In the genomic region with DNA sequence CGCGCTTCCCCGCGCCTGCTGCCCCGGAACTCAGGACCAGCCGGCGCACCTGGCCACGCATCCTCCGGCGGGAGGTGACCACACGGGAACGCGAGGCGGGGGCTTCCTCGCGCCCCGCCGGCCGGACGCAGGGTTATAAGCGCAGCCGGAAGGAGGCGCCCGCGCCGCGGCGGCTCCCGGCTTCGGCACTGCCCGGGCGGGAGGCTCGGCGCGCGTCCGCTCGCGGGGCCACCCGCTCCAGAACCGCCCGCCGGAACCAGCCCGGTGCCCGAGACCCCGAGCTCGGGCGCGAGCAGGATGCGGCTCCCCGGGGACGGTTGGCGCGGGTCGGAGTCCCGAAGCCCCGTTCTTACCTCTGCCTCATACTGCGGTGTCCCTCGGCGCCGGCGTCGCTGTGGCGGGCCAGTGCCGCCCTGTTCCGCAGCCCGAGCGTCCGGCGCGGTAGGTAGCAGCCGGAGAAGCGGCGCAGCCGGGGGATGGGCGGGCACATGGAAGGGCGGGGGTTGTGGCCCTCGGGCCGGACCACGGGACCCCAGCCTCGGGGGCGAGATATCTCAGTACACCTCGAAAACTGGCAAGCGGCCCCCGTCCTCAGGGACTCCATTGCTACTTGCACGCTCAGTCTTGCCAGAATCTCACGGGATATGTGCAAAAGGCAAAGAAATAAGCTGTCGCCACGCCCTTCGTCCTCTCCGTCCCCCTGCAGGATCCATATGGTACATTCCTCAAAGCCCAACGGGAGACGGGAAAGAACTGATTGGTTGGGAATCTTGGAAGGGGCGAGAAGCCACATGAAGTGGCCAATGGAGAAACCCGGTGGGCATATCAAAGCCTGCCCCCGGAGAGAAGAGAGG, we compare ENCODE assay signal across 8 cellular contexts. TPM values are rescaled to one million over a fixed set of nuclear protein-coding genes. Genes with fewer than 3 reads are reported as not detected.
DNase-seq lines count a peak whose midpoint lies in the region; ATAC-seq and TF ChIP-seq lines count a peak whose summit lies in the region.

No MANE protein-coding gene starts in this region.

- peak overlapping the region; percentile 95 for H3K27ac Mint-ChIP-seq in activated T-helper 1 cell treated with anti-CD3 and anti-CD28 coated beads, Interleukin-12 subunit alpha, Interleukin-12 subunit beta, Interleukin-2, Interleukin-4 antibody, amounts not matched to agents 30 ng/mL and 10 ng/mL and 1 ng/mL, durations not matched to agents 14 hours and 24 hours and 36 hours

- peak overlapping the region; percentile 92 for H3K4me3 Mint-ChIP-seq in activated T-helper 1 cell treated with anti-CD3 and anti-CD28 coated beads, Interleukin-12 subunit alpha, Interleukin-12 subunit beta, Interleukin-2, Interleukin-4 antibody, amounts not matched to agents 30 ng/mL and 10 ng/mL and 1 ng/mL, durations not matched to agents 14 hours and 24 hours and 36 hours

- H3K9me3 ChIP-seq in Peyer's patch, result no peaks in the 10 kb centered on the region
- no peaks in the 10 kb centered on the region for H3K9me3 ChIP-seq in mucosa of descending colon

- peak; percentile 91 for ATAC-seq in esophagus mucosa
- ATAC-seq in mucosa of descending colon, result peak; percentile 93
- no peak for ATAC-seq in GM21390 (IDR thresholded peaks at IDR 0.05; ENCODE audit: unreplicated experiment)

- H3K36me3 Mint-ChIP-seq in activated T-helper 1 cell treated with anti-CD3 and anti-CD28 coated beads, Interleukin-12 subunit alpha, Interleukin-12 subunit beta, Interleukin-2, Interleukin-4 antibody, amounts not matched to agents 30 ng/mL and 10 ng/mL and 1 ng/mL, durations not matched to agents 14 hours and 24 hours and 36 hours (ENCODE audit: low read depth), result peaks cover 5% of the 10 kb centered on the region

- H3K4me1 ChIP-seq in Peyer's patch (peaks cover 0 to 12% (median 7%) of the 10 kb centered on the region in 4 donors), mucosa of descending colon (ENCODE audit: low read depth) (peaks cover 14% of the 10 kb centered on the region)

- peak overlapping the region; percentile 93 to 99 (median 94) for H3K27ac ChIP-seq in Peyer's patch

- TF ChIP-seq POLR2A in GM10847 (IDR thresholded peaks at IDR 0.05; ENCODE audit: extremely low read depth, insufficient read length) (peak; percentile 59), Peyer's patch (IDR thresholded peaks at IDR 0.05) (peak; percentile 74 to 77)

- H3K4me1 Mint-ChIP-seq in activated T-helper 1 cell treated with anti-CD3 and anti-CD28 coated beads, Interleukin-12 subunit alpha, Interleukin-12 subunit beta, Interleukin-2, Interleukin-4 antibody, amounts not matched to agents 30 ng/mL and 10 ng/mL and 1 ng/mL, durations not matched to agents 14 hours and 24 hours and 36 hours (ENCODE audit: low read depth), result peaks cover 44% of the 10 kb centered on the region

- peaks cover 29% of the 10 kb centered on the region for H3K27me3 Mint-ChIP-seq in activated T-helper 1 cell treated with anti-CD3 and anti-CD28 coated beads, Interleukin-12 subunit alpha, Interleukin-12 subunit beta, Interleukin-2, Interleukin-4 antibody, amounts not matched to agents 30 ng/mL and 10 ng/mL and 1 ng/mL, durations not matched to agents 14 hours and 24 hours and 36 hours (ENCODE audit: insufficient read depth)

- peak; percentile 97 to 98 for DNase-seq in Kasumi-1 (lab: John Stamatoyannopoulos, UW)
- peak; percentile 82 to 94 (median 93) for DNase-seq in Peyer's patch
- DNase-seq in activated T-helper 1 cell treated with anti-CD3 and anti-CD28 coated beads, Interleukin-12 subunit alpha, Interleukin-12 subunit beta, Interleukin-2, Interleukin-4 antibody, amounts not matched to agents 30 ng/mL and 10 ng/mL and 1 ng/mL, durations not matched to agents 14 hours and 24 hours and 36 hours (ENCODE audit: low spot score), result peak; percentile 67
- peak; percentile 88 to 93 (median 92) for DNase-seq in mucosa of descending colon
- DNase-seq in stimulated activated CD8-positive, alpha-beta memory T cell treated with anti-CD3 and anti-CD28 coated beads, Interleukin-4, amount 100 ng/mL, for 4 hours (ENCODE audit: low read depth in 2 of 2, low spot score in 1 of 2), result peak; percentile 20 to 28

- H3K27me3 ChIP-seq in Peyer's patch, result no peaks in the 10 kb centered on the region

- TF ChIP-seq CTCF in Peyer's patch (IDR thresholded peaks at IDR 0.05), result peak; percentile 21 to 67 (median 59)
- peak; percentile 20 for TF ChIP-seq CTCF in mucosa of descending colon (IDR thresholded peaks at IDR 0.05)

- no peaks in the 10 kb centered on the region for H3K9me3 Mint-ChIP-seq in activated T-helper 1 cell treated with anti-CD3 and anti-CD28 coated beads, Interleukin-12 subunit alpha, Interleukin-12 subunit beta, Interleukin-2, Interleukin-4 antibody, amounts not matched to agents 30 ng/mL and 10 ng/mL and 1 ng/mL, durations not matched to agents 14 hours and 24 hours and 36 hours

- intact Hi-C loops in activated T-helper 1 cell treated with anti-CD3 and anti-CD28 coated beads, Interleukin-12 subunit alpha, Interleukin-12 subunit beta, Interleukin-2, Interleukin-4 antibody, amounts not matched to agents 30 ng/mL and 10 ng/mL and 1 ng/mL, durations not matched to agents 14 hours and 24 hours and 36 hours (cut with micrococcal nuclease), result loop anchor here (1.0 to 2.0 kb wide), 2 partner anchors 20 to 76 kb away; a partner anchor contains a TSS
- intact Hi-C loops in mucosa of descending colon (cut with DNase I, micrococcal nuclease), result no loop called here

- peak overlapping the region; percentile 74 to 99 (median 84) for H3K4me3 ChIP-seq in Peyer's patch
- H3K4me3 ChIP-seq in mucosa of descending colon, result peak overlapping the region; percentile 81

- H3K36me3 ChIP-seq in Peyer's patch (no peaks in the 10 kb centered on the region), mucosa of descending colon (ENCODE audit: low read depth) (no peaks in the 10 kb centered on the region)

RNA-seq across cellular contexts. Expression of a gene that starts 23.1 kb away (rescaled TPM):
- total RNA-seq in Peyer's patch (10 to 100 TPM; 68.5 to 99.1 (median 88.7) TPM), esophagus mucosa (27.3 TPM), mucosa of descending colon (100 to 1,000 TPM in 2 of 3 donors, 10 to 100 TPM in 1; 75.8 to 135 (median 129) TPM)
- 47.8 and 50.6 TPM in 2 replicates for total RNA-seq in activated T-helper 1 cell treated with anti-CD3 and anti-CD28 coated beads, Interleukin-12 subunit alpha, Interleukin-12 subunit beta, Interleukin-2, Interleukin-4 antibody, amounts not matched to agents 30 ng/mL and 10 ng/mL and 1 ng/mL, durations not matched to agents 14 hours and 24 hours and 36 hours

Comparison
In these comparisons a context has a peak if more than half of its experiments do, and no peak if none do; other contexts are left out.
1. DNase-seq: peak in every context shown above with its lines; median percentile 98 in Kasumi-1; 93 in Peyer's patch; 92 in mucosa of descending colon; 67 in activated T-helper 1 cell treated with anti-CD3 and anti-CD28 coated beads, Interleukin-12 subunit alpha, Interleukin-12 subunit beta, Interleukin-2, Interleukin-4 antibody, amounts not matched to agents 30 ng/mL and 10 ng/mL and 1 ng/mL, durations not matched to agents 14 hours and 24 hours and 36 hours; 24 in stimulated activated CD8-positive, alpha-beta memory T cell treated with anti-CD3 and anti-CD28 coated beads, Interleukin-4, amount 100 ng/mL, for 4 hours.